8 cellular contexts compared by ENCODE assay signal in the genomic region with DNA sequence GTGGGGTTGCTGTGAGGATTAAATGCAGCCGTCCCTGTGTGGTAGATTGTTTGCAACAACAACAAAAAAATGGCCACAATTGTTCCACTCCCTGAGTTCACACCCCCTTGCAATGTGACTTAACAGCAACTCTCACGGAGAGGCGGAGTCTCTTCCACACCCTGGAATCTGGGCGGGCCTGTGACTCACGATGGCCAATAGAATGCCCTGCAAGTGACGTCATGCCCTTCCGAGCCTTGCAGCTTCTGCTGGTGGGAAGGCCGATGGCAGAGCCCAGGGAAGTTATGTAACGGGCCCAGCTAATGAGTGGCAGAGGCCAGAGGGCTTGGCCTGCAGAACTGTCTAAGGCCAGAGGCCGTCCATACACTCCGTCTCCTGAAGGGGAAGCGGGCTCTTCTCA.
DNase-seq lines count a peak whose midpoint lies in the region; ATAC-seq and TF ChIP-seq lines count a peak whose summit lies in the region.

No MANE protein-coding gene starts in this region.

- intact Hi-C loops in left colon (cut with DNase I, micrococcal nuclease), result no loop called here

- no peaks in the 10 kb centered on the region for H3K9me3 ChIP-seq in NT2/D1 (ENCODE audit: insufficient read depth, low read length)

- peaks cover 13% of the 10 kb centered on the region for H3K4me1 ChIP-seq in ACC112 (ENCODE audit: control insufficient read depth, insufficient read depth, low read length, unreplicated experiment)
- peaks cover 18% of the 10 kb centered on the region for H3K4me1 ChIP-seq in NT2/D1 (ENCODE audit: insufficient read depth, insufficient read length)

- peak overlapping the region; percentile 83 for H3K9ac ChIP-seq in NT2/D1 (ENCODE audit: insufficient read length, low read depth)

- TF ChIP-seq CTCF in HFF-Myc (IDR thresholded peaks at IDR 0.05; ENCODE audit: low read depth, low read length, missing control alignments), result no peak

- H2AFZ ChIP-seq in ACC112 (ENCODE audit: low read length, unreplicated experiment), result peak overlapping the region; percentile 41

- no peak overlapping the region for H3K27ac ChIP-seq in ACC112 (ENCODE audit: low read depth, low read length)

- no peak overlapping the region for H3K4me3 ChIP-seq in ACC112 (ENCODE audit: low read depth, low read length)
- no peak overlapping the region for H3K4me3 ChIP-seq in HFF-Myc (replicated peaks; ENCODE audit: low read depth, low read length)
- peak overlapping the region; percentile 13 for H3K4me3 ChIP-seq in NT2/D1 (ENCODE audit: insufficient read length, low read depth)

- no peaks in the 10 kb centered on the region for H3K27me3 ChIP-seq in ACC112 (ENCODE audit: insufficient read depth, low read length)
- H3K27me3 ChIP-seq in NT2/D1 (ENCODE audit: insufficient read depth, insufficient read length), result no peaks in the 10 kb centered on the region

- H3K36me3 ChIP-seq in ACC112 (ENCODE audit: insufficient read depth, low read length) (no peaks in the 10 kb centered on the region), NT2/D1 (ENCODE audit: insufficient read depth, insufficient read length, low read length) (no peaks in the 10 kb centered on the region)

- ATAC-seq in left colon, result peak; percentile 90

- DNase-seq in HFF-Myc (ENCODE audit: extremely low read depth, low read depth), result peak; percentile 92
- DNase-seq in NT2/D1 (ENCODE audit: low read depth, low spot score), result peak; percentile 99
- DNase-seq in dermis blood vessel endothelial cell, result peak; percentile 95
- DNase-seq in left colon, result peak; percentile 95 to 98
- peak; percentile 47 for DNase-seq in superior temporal gyrus (ENCODE audit: extremely low spot score)
- DNase-seq in T-helper 9 cell, result no peak
- no peak for DNase-seq in Kasumi-1 (lab: John Stamatoyannopoulos, UW)

- H3K79me2 ChIP-seq in ACC112 (ENCODE audit: control insufficient read depth, insufficient read depth, low read length, unreplicated experiment), result no peaks in the 10 kb centered on the region

Comparison
In these comparisons a context has a peak if more than half of its experiments do, and no peak if none do; other contexts are left out.
1. DNase-seq: peak in HFF-Myc (single experiment), NT2/D1 (single experiment), dermis blood vessel endothelial cell (single experiment), left colon (2 of 2) and superior temporal gyrus (single experiment); none in T-helper 9 cell (single experiment) and Kasumi-1 (0 of 2).